Comparison of ENCODE assay signal across 14 cellular contexts in the genomic region with DNA sequence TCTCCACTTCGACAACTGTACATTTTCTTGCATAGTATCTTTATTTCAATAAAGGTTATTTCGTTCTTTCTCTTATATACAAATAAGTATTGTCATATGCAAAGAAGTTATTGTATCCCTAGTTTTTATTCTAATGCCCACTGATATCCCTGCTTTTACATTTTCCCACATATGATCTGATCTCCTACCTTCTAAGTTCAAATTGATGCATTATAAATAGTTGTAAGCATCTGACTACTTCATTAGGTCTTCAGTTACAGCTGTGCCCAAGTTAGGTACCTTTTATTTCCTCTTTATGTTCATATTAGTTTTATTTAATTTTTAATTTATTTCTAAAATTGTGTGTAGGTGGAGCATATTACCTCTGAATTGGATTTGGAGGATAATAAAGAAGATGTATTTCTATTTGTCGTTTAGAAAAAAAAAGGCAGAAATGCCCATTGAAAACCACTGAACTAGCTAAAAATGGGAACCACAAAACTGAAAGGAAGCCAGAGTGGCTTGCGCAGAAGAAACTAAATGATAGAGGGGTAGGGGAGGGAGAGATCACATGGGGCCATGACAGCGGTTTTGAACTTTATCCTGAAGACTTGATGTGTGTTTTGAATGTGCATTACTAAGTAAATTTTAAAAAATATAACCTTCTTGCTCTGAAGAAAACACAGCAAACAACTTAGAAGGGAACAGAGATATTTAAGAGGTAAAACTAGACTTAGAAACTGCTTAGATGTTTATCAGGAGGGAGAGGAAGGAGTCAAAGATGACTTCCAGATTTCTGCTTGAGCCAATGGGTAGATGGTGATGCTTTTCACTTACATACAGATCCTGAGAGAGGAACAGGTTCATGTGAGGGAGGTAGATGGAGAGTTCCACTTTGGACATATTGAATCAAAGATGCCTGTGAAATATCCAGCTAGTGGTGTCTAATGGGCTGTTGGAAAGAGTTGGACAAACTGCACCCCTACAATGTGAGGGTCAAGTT. TPM values are rescaled to one million over a fixed set of nuclear protein-coding genes. Genes with fewer than 3 reads are reported as not detected.
DNase-seq lines count a peak whose midpoint lies in the region; ATAC-seq, FAIRE-seq and TF ChIP-seq lines count a peak whose summit lies in the region.
"Had no signal": no experiment of that assay in that cellular context is flagged by ENCODE, and none has a peak within 500 bp of the region (broad histone marks: within the 10 kb centered on the region; RNA-seq: fewer than 3 reads in every experiment).

No MANE protein-coding gene starts in this region.

- ATAC-seq in GM18520 (IDR thresholded peaks at IDR 0.05; ENCODE audit: unreplicated experiment) (no peak), GM21447 (IDR thresholded peaks at IDR 0.05; ENCODE audit: unreplicated experiment) (no peak), SK-N-SH treated with all-trans-retinoic acid at 6 μM for 48 hours (no peak), omental fat pad (ENCODE audit: low FRiP score) (no peak)

- H4K8ac ChIP-seq in H1 (ENCODE audit: extremely low read depth, insufficient read depth, low read length), result no peak overlapping the region

- H3K27me3 ChIP-seq in BLaER1 treated with 17β-estradiol and CSF1 and Interleukin-3, amounts not matched to agents 10 nM and 100 nM, result no peaks in the 10 kb centered on the region
- H3K27me3 ChIP-seq in PC-9 (ENCODE audit: insufficient read depth, low read depth), result no peaks in the 10 kb centered on the region
- no peaks in the 10 kb centered on the region for H3K27me3 ChIP-seq in H1 (replicated peaks in 1 of 4; ENCODE audit: control insufficient read depth in 3 of 4, extremely low read depth in 1 of 4, insufficient read depth in 3 of 4, low read length in 3 of 4)
- H3K27me3 ChIP-seq: SJCRH30, stomach had no signal

- no peak overlapping the region for H3K18ac ChIP-seq in H1 (ENCODE audit: extremely low read depth, low read length)

- H3K23ac ChIP-seq in H1 (ENCODE audit: insufficient read length), result no peak overlapping the region

- no peaks in the 10 kb centered on the region for H3K79me1 ChIP-seq in H1 (ENCODE audit: low read depth, low read length)

- peaks cover 19% of the 10 kb centered on the region for H3F3A ChIP-seq in PC-9 (ENCODE audit: insufficient read depth, low read depth)

- no peaks in the 10 kb centered on the region for H3K79me2 ChIP-seq in PC-9 (ENCODE audit: low read depth)
- no peaks in the 10 kb centered on the region for H3K79me2 ChIP-seq in H1 (ENCODE audit: control insufficient read depth in 1 of 2, insufficient read depth in 2 of 2, low read length in 2 of 2)

- no peak for TF ChIP-seq POLR2A in H1 (IDR thresholded peaks at IDR 0.05; ENCODE audit: control extremely low read depth in 1 of 2, low read depth in 2 of 2, low read length in 2 of 2)

- H4K20me1 ChIP-seq in BLaER1 treated with 17β-estradiol and CSF1 and Interleukin-3, amounts not matched to agents 10 nM and 100 nM, result peaks cover 0 to 53% (median 16%) of the 10 kb centered on the region in 11 experiments; a peak in 16 of 22 replicates
- H4K20me1 ChIP-seq in PC-9 (ENCODE audit: insufficient read depth), result no peaks in the 10 kb centered on the region
- H4K20me1 ChIP-seq in H1 (replicated peaks in 1 of 2; ENCODE audit: control insufficient read depth in 1 of 2, insufficient read depth in 2 of 2, low read length in 2 of 2), result no peaks in the 10 kb centered on the region

- no peak overlapping the region for H2BK15ac ChIP-seq in H1 (ENCODE audit: low read length)

- no peak overlapping the region for H2BK20ac ChIP-seq in H1 (ENCODE audit: low read length)

- H3K9me2 ChIP-seq in PC-9 (ENCODE audit: insufficient read depth), result no peaks in the 10 kb centered on the region

- TF ChIP-seq RAD21 in H1 (IDR thresholded peaks at IDR 0.05 in 1 of 2, conservative IDR thresholded peaks at IDR 0.05 in 1 of 2; ENCODE audit: low read depth in 2 of 2, low read length in 2 of 2), result no peak

- intact Hi-C loops in PC-9 (cut with micrococcal nuclease; ENCODE audit: unreplicated experiment), result loop anchor here (1.0 to 10.0 kb wide), 3 partner anchors 9 to 1040 kb away; partner anchors contain the start of genes CREB3L2 and ZC3HAV1L

- peak overlapping the region; percentile 49 to 79 (median 66) for H3K4me2 ChIP-seq in BLaER1 treated with 17β-estradiol and CSF1 and Interleukin-3, amounts not matched to agents 10 nM and 100 nM
- H3K4me2 ChIP-seq in PC-9, result peak overlapping the region; percentile 66
- H3K4me2 ChIP-seq in H1 (ENCODE audit: insufficient read depth in 1 of 2, low read depth in 2 of 2, low read length in 2 of 2), result no peak overlapping the region

- no peak overlapping the region for H2AFZ ChIP-seq in PC-9
- no peak overlapping the region for H2AFZ ChIP-seq in H1 (ENCODE audit: low read length)

- peak overlapping the region in 10 of 11 experiments; percentile 1 to 57 (median 44); a peak in 16 of 22 replicates for H3K27ac ChIP-seq in BLaER1 treated with 17β-estradiol and CSF1 and Interleukin-3, amounts not matched to agents 10 nM and 100 nM
- H3K27ac ChIP-seq in PC-9 (peak overlapping the region; percentile 82), H1 (ENCODE audit: low read depth, low read length) (no peak overlapping the region)
- H3K27ac ChIP-seq: SJCRH30 had no signal

- WGBS in H1 (ENCODE audit: extremely low coverage in 1 of 2, insufficient coverage in 1 of 2, insufficient read length in 1 of 2, insufficient replicate concordance in 2 of 2, low coverage in 1 of 2, low lambda C conversion rate in 2 of 2, missing lambda C conversion rate in 1 of 2), 2 experiments, result 92 to 100% methylated on average over 1 to 5 of the region's 5 CpGs

- CTCF ChIA-PET in PC-9 (lab: Charles Lee) (no interaction called here), H1 (lab: Charles Lee; ENCODE audit: partially characterized antibody) (interaction anchor here (1.1 to 2.0 kb wide), 2 partner anchors 8 to 27 kb away, joined by 4 read pairs; no protein-coding TSS in a partner anchor)

- no peak overlapping the region for H3K4ac ChIP-seq in H1 (replicated peaks; ENCODE audit: insufficient read length, low read depth, low read length)

- H3K36me3 ChIP-seq in BLaER1 treated with 17β-estradiol and CSF1 and Interleukin-3, amounts not matched to agents 10 nM and 100 nM, result peaks cover 42 to 72% (median 63%) of the 10 kb centered on the region in 11 experiments
- H3K36me3 ChIP-seq in PC-9 (ENCODE audit: low read depth) (peaks cover 11% of the 10 kb centered on the region; the same call in 1 of the 2 replicates), H1 (ENCODE audit: control insufficient read depth in 2 of 4, insufficient read depth in 4 of 4, low read length in 3 of 4) (peaks cover 0 to 10% (median 3%) of the 10 kb centered on the region in 4 experiments; a peak in 3 of 8 replicates)
- H3K36me3 ChIP-seq: SJCRH30 had no signal

- no peak overlapping the region for H2BK12ac ChIP-seq in H1 (ENCODE audit: low read depth, low read length)

- H3K23me2 ChIP-seq in H1 (ENCODE audit: low read depth, low read length), result no peaks in the 10 kb centered on the region

- H4K91ac ChIP-seq in H1 (replicated peaks; ENCODE audit: insufficient read length, low read length), result no peak overlapping the region

- TF ChIP-seq CTCF in PC-9 (conservative IDR thresholded peaks at IDR 0.05), result no peak
- no peak for TF ChIP-seq CTCF in H1 (IDR thresholded peaks at IDR 0.05; ENCODE audit: control extremely low read depth in 1 of 3, insufficient read depth in 1 of 3, low read depth in 1 of 3, low read length in 3 of 3)
- TF ChIP-seq CTCF in omental fat pad (IDR thresholded peaks at IDR 0.05), result no peak

- FAIRE-seq in GM19239 (lab: Jason Lieb, UNC) (peak; percentile 68), H1 (lab: Jason Lieb, UNC) (no peak)
- FAIRE-seq: keratinocyte had no signal

- no peak overlapping the region; a peak in 1 of 20 replicates for H3K4me3 ChIP-seq in BLaER1 treated with 17β-estradiol and CSF1 and Interleukin-3, amounts not matched to agents 10 nM and 100 nM
- H3K4me3 ChIP-seq in PC-9 (no peak overlapping the region; the same call in 1 of the 2 replicates), H1 (ENCODE audit: extremely low read depth in 1 of 4, insufficient read depth in 2 of 4, low read depth in 3 of 4, low read length in 4 of 4) (no peak overlapping the region)
- H3K4me3 ChIP-seq: SJCRH30, stomach had no signal

- peaks cover 26 to 58% (median 41%) of the 10 kb centered on the region in 10 experiments for H3K4me1 ChIP-seq in BLaER1 treated with 17β-estradiol and CSF1 and Interleukin-3, amounts not matched to agents 10 nM and 100 nM
- H3K4me1 ChIP-seq in PC-9 (replicated peaks; ENCODE audit: insufficient read depth) (peaks cover 26% of the 10 kb centered on the region), H1 (replicated peaks in 1 of 4; ENCODE audit: control insufficient read depth in 3 of 4, insufficient read depth in 4 of 4, low read length in 3 of 4) (no peaks in the 10 kb centered on the region; a peak in 1 of 7 replicates)
- H3K4me1 ChIP-seq: Caco-2, SJCRH30 had no signal

- no peak overlapping the region for H2BK120ac ChIP-seq in H1 (replicated peaks; ENCODE audit: low read depth, low read length)

- no peak overlapping the region for H4K5ac ChIP-seq in H1 (ENCODE audit: insufficient read length, low read depth, low read length)

- no peak overlapping the region for H2AK5ac ChIP-seq in H1 (ENCODE audit: low read depth, low read length)

- no peak overlapping the region for H3K14ac ChIP-seq in H1 (ENCODE audit: insufficient read length)

- POLR2A ChIA-PET in PC-9 (lab: Charles Lee; ENCODE audit: unreplicated experiment) (interaction anchor here (0.7 kb wide), 1 partner anchor 10 kb away, joined by 3 read pairs; no protein-coding TSS in a partner anchor), H1 (lab: Charles Lee; ENCODE audit: partially characterized antibody) (interaction anchor here (0.6 to 1.0 kb wide), 2 partner anchors 30 to 269 kb away, joined by 3 to 4 read pairs; no protein-coding TSS in a partner anchor)

- BruUV-seq in PC-9 (replicated peaks; lab: Mats Ljungman, UMichigan), result no TSS peak

- H2BK5ac ChIP-seq in H1 (ENCODE audit: low read depth, low read length), result no peak overlapping the region

- DNase-seq in GM19239 (ENCODE audit: insufficient read length, low spot score), result no peak
- DNase-seq in PC-9, result no peak
- no peak for DNase-seq in H1 (ENCODE audit: low read depth in 1 of 2, low spot score in 2 of 2)
- no peak for DNase-seq in omental fat pad (ENCODE audit: low spot score)
- DNase-seq: Caco-2, KG1, occipital lobe, SJCRH30 had no signal

- no peak for TF ChIP-seq EP300 in H1 (IDR thresholded peaks at IDR 0.05; ENCODE audit: borderline replicate concordance in 1 of 2, low read depth in 2 of 2, low read length in 2 of 2)

- peak overlapping the region; percentile 25 for H3K56ac ChIP-seq in H1 (replicated peaks; ENCODE audit: insufficient read length, low read depth, low read length)

- H3K9me3 ChIP-seq in BLaER1 treated with 17β-estradiol and CSF1 and Interleukin-3, amounts not matched to agents 10 nM and 100 nM (replicated peaks in 1 of 11), result no peaks in the 10 kb centered on the region
- H3K9me3 ChIP-seq in PC-9 (ENCODE audit: insufficient read depth, low read depth) (no peaks in the 10 kb centered on the region), H1 (ENCODE audit: insufficient read depth in 2 of 2, low read depth in 1 of 2, low read length in 1 of 2) (no peaks in the 10 kb centered on the region)
- H3K9me3 ChIP-seq: Caco-2, SJCRH30, stomach had no signal

- peak overlapping the region in 1 of 11 experiments; percentile 8; a peak in 1 of 22 replicates for H3K9ac ChIP-seq in BLaER1 treated with 17β-estradiol and CSF1 and Interleukin-3, amounts not matched to agents 10 nM and 100 nM
- no peak overlapping the region for H3K9ac ChIP-seq in H1 (replicated peaks in 1 of 4; ENCODE audit: extremely low read depth in 1 of 4, low read depth in 3 of 4, low read length in 3 of 4)

RNA-seq across cellular contexts. Expression of gene ZC3HAV1L, which starts 9.3 kb away (rescaled TPM):
- total RNA-seq in PC-9 (2021) (34.2 and 34.8 TPM in 2 replicates), omental fat pad (10 to 100 TPM; 16.8 to 23.3 (median 18.0) TPM)
- total RNA-seq in H1 (2021; fragmentation: NEBNext Ultra II Directional; extraction: Animal tissue kit (Norgen Biotek cat#: 25700)), result 7.0 and 7.1 TPM in 2 replicates
- 5.2 and 7.1 TPM in 2 replicates for polyA plus RNA-seq in H1 (2011; rRNA removed)
- 4.9 TPM for polyA plus RNA-seq in H1 (2011; cell fraction: cytosol; rRNA removed)
- polyA plus RNA-seq in H1 (2011; cell fraction: nucleus; rRNA removed), result 5.0 TPM
- 3.2 to 3.9 TPM (median 3.4 TPM) in 4 replicates for polyA plus RNA-seq in H1 (2012, experiment 1 of 2)
- polyA plus RNA-seq in H1 (2012, experiment 2 of 2), result 0.79 TPM
- 3.5 TPM for polyA plus RNA-seq in H1 (2013, experiment 1 of 2)
- 3.1 TPM for polyA plus RNA-seq in H1 (2013, experiment 2 of 2)
- polyA minus RNA-seq in H1 (2011; rRNA and poly(A)+ RNA removed), result 4.3 and 6.5 TPM in 2 replicates
- 10.3 TPM for polyA minus RNA-seq in H1 (2011; cell fraction: cytosol; rRNA and poly(A)+ RNA removed)
- 7.3 TPM for polyA minus RNA-seq in H1 (2011; cell fraction: nucleus; rRNA and poly(A)+ RNA removed)

Comparison
In these comparisons a context has a peak if more than half of its experiments do, and no peak if none do; other contexts are left out.
1. H3K4me2 ChIP-seq: peak in BLaER1 treated with 17β-estradiol and CSF1 and Interleukin-3, amounts not matched to agents 10 nM and 100 nM (11 of 11) and PC-9 (single experiment); none in H1 (0 of 2).